Comparison of ENCODE assay signal across 11 cellular contexts in genomic region chr1:44531785-44532566, GRCh38.
DNase-seq lines count a peak whose midpoint lies in the region; ATAC-seq, FAIRE-seq and TF ChIP-seq lines count a peak whose summit lies in the region.
"Had no signal": no experiment of that assay in that cellular context is flagged by ENCODE, and none has a peak within 500 bp of the region (broad histone marks: within the 10 kb centered on the region; RNA-seq: fewer than 3 reads in every experiment).

No MANE protein-coding gene starts in this region.

- no peak overlapping the region for H3K23ac ChIP-seq in IMR-90 (ENCODE audit: low read depth, low read length)

- H3K4me2 ChIP-seq in IMR-90 (ENCODE audit: low read depth, low read length), result no peak overlapping the region
- peak overlapping the region; percentile 67 for H3K4me2 ChIP-seq in K562 (ENCODE audit: insufficient read depth, low read length)

- H3K56ac ChIP-seq in IMR-90 (ENCODE audit: extremely low read depth, insufficient read depth, low read length), result no peak overlapping the region

- no peaks in the 10 kb centered on the region for H3K9me1 ChIP-seq in IMR-90 (ENCODE audit: insufficient read depth, low read length)
- H3K9me1 ChIP-seq in K562 (ENCODE audit: control insufficient read depth, insufficient read depth, low read length), result no peaks in the 10 kb centered on the region

- H3K27ac ChIP-seq in right cardiac atrium (ENCODE audit: low read length), result no peak overlapping the region
- H3K27ac ChIP-seq in IMR-90 (ENCODE audit: insufficient read depth, low read length), result no peak overlapping the region
- peak overlapping the region; percentile 55 for H3K27ac ChIP-seq in K562 (ENCODE audit: extremely low read depth, low read depth, low read length)
- H3K27ac ChIP-seq: parathyroid adenoma had no signal

- H3K9me3 ChIP-seq in right cardiac atrium (ENCODE audit: control insufficient read depth, low read length), result no peaks in the 10 kb centered on the region
- no peaks in the 10 kb centered on the region for H3K9me3 ChIP-seq in IMR-90 (ENCODE audit: control insufficient read depth, insufficient read depth, low read length)
- no peaks in the 10 kb centered on the region for H3K9me3 ChIP-seq in K562 (replicated peaks; ENCODE audit: control insufficient read depth, insufficient read depth, low read depth, low read length)

- CTCF ChIA-PET in IMR-90 (lab: Yijun Ruan, JAX), result no interaction called here
- CTCF ChIA-PET in K562 (lab: Yijun Ruan, JAX; ENCODE audit: low intra/inter-chr PET ratio), result no interaction called here

- no peaks in the 10 kb centered on the region for H3K4me1 ChIP-seq in right cardiac atrium (ENCODE audit: control insufficient read depth, insufficient read depth, low read length)
- H3K4me1 ChIP-seq in IMR-90 (ENCODE audit: control insufficient read depth, insufficient read depth, low read length), result no peaks in the 10 kb centered on the region
- H3K4me1 ChIP-seq in K562 (replicated peaks in 1 of 2; ENCODE audit: control insufficient read depth in 2 of 2, insufficient read depth in 2 of 2, low read length in 2 of 2), result peaks cover 13 to 31% of the 10 kb centered on the region in 2 experiments
- H3K4me1 ChIP-seq: parathyroid adenoma had no signal

- H3K36me3 ChIP-seq in IMR-90 (ENCODE audit: control insufficient read depth, insufficient read depth, low read length) (no peaks in the 10 kb centered on the region), K562 (ENCODE audit: control insufficient read depth, insufficient read depth, low read length) (no peaks in the 10 kb centered on the region)

- no peak overlapping the region for H3K14ac ChIP-seq in IMR-90 (replicated peaks; ENCODE audit: low read depth, low read length)

- TF ChIP-seq RAD21 in IMR-90 (IDR thresholded peaks at IDR 0.05; ENCODE audit: low read length) (no peak), K562 (CRISPR knock-in tag; conservative IDR thresholded peaks at IDR 0.05 in 1 of 2, IDR thresholded peaks at IDR 0.05 in 1 of 2) (no peak)

- intact Hi-C loops in Right ventricle myocardium superior (cut with DNase I), result no loop called here
- intact Hi-C loops in right cardiac atrium (cut with DNase I), result no loop called here
- intact Hi-C loops in IMR-90 (cut with micrococcal nuclease), result no loop called here
- intact Hi-C loops in K562 (cut with micrococcal nuclease), result no loop called here

- H4K91ac ChIP-seq in IMR-90 (ENCODE audit: insufficient read depth, low read depth, low read length), result no peak overlapping the region

- no peak overlapping the region for H3K4ac ChIP-seq in IMR-90 (ENCODE audit: low read depth, low read length)

- no peak overlapping the region for H2AK9ac ChIP-seq in IMR-90 (replicated peaks; ENCODE audit: low read depth, low read length, poor library complexity)

- no peak overlapping the region for H2BK15ac ChIP-seq in IMR-90 (ENCODE audit: low read depth, low read length)

- H2AFZ ChIP-seq in IMR-90 (replicated peaks; ENCODE audit: low read length, poor library complexity), result no peak overlapping the region
- peak overlapping the region; percentile 6; the same call in 1 of the 2 replicates for H2AFZ ChIP-seq in K562 (ENCODE audit: low read depth, low read length)
- H2AFZ ChIP-seq: parathyroid adenoma had no signal

- POLR2A ChIA-PET in IMR-90 (lab: Charles Lee; ENCODE audit: unreplicated experiment), result no interaction called here
- POLR2A ChIA-PET in K562 (lab: Yijun Ruan, JAX), result interaction anchor here (0.6 to 3.3 kb wide), 12 partner anchors 9 to 561 kb away, joined by 3 to 21 read pairs (median 4); no protein-coding TSS in a partner anchor

- H3K18ac ChIP-seq in IMR-90 (ENCODE audit: low read depth, low read length), result no peak overlapping the region

- FAIRE-seq in K562 (lab: Jason Lieb, UNC), result peak; percentile 94

- DNase-seq in Right ventricle myocardium superior (no peak), right cardiac atrium (no peak), IMR-90 (peak; percentile 54), K562 (ENCODE audit: extremely low read depth in 1 of 4, low spot score in 3 of 4) (peak; percentile 84 to 91 (median 88)), retinal pigment epithelial cell (ENCODE audit: low read depth) (peak; percentile 9), omental fat pad (ENCODE audit: low spot score) (no peak), SKM-1 treated with dmso at 0.1 percent for 144 hours (lab: John Stamatoyannopoulos, UW; ENCODE audit: unreplicated experiment) (no peak)
- DNase-seq: CD8-positive, alpha-beta T cell; NCI-H1930 had no signal

- H3K4me3 ChIP-seq in right cardiac atrium (ENCODE audit: low read length) (no peak overlapping the region), IMR-90 (ENCODE audit: insufficient read depth, low read depth, low read length) (no peak overlapping the region), K562 (no peak overlapping the region), retinal pigment epithelial cell (ENCODE audit: low read length) (no peak overlapping the region)

- no peak overlapping the region for H3K9ac ChIP-seq in IMR-90 (ENCODE audit: low read depth, low read length)
- H3K9ac ChIP-seq in K562 (ENCODE audit: insufficient read depth in 1 of 2, low read depth in 2 of 2, low read length in 2 of 2), result 0 out of 4 replicates have a peak overlapping the region, but pooled peaks of 1 of the 2 experiments have one; percentile 0
- H3K9ac ChIP-seq: parathyroid adenoma had no signal

- no peak for TF ChIP-seq POLR2A in IMR-90 (IDR thresholded peaks at IDR 0.05; ENCODE audit: low read depth, low read length)
- no peak for TF ChIP-seq POLR2A in K562 (conservative IDR thresholded peaks at IDR 0.05)

- 31% methylated on average over 4 of the region's 4 CpGs for WGBS in right cardiac atrium
- WGBS in IMR-90 (ENCODE audit: extremely low coverage in 2 of 2, insufficient read length in 1 of 2), 2 experiments, result 20% methylated on average over 1 of the region's 4 CpGs; no CpG with 5 or more reads in 1 of the 2 experiments
- WGBS in K562 (ENCODE audit: insufficient coverage, low coverage, missing lambda C conversion rate), result 0% methylated on average over 4 of the region's 4 CpGs

- no peak overlapping the region for H2BK20ac ChIP-seq in IMR-90 (ENCODE audit: low read depth, low read length)

- no peaks in the 10 kb centered on the region for H4K20me1 ChIP-seq in IMR-90 (ENCODE audit: insufficient read depth, low read length)
- no peaks in the 10 kb centered on the region for H4K20me1 ChIP-seq in K562 (replicated peaks; ENCODE audit: control insufficient read depth, insufficient read depth, low read length)

- H3K27me3 ChIP-seq in right cardiac atrium (ENCODE audit: control insufficient read depth, insufficient read depth) (no peaks in the 10 kb centered on the region), IMR-90 (ENCODE audit: control insufficient read depth, insufficient read depth, low read length) (peaks cover 12% of the 10 kb centered on the region), K562 (ENCODE audit: control insufficient read depth in 2 of 2, insufficient read depth in 2 of 2, low read length in 2 of 2) (no peaks in the 10 kb centered on the region)

- BruUV-seq in IMR-90 (replicated peaks; lab: Mats Ljungman, UMichigan) (no TSS peak), K562 (replicated peaks; lab: Mats Ljungman, UMichigan) (no TSS peak)

- H2BK120ac ChIP-seq in IMR-90 (ENCODE audit: low read depth, low read length), result no peak overlapping the region

- H4K8ac ChIP-seq in IMR-90 (ENCODE audit: low read depth in 2 of 2, low read length in 2 of 2), result no peak overlapping the region

- H3K79me2 ChIP-seq in K562 (ENCODE audit: control insufficient read depth, insufficient read depth, low read length), result no peaks in the 10 kb centered on the region
- H3K79me2 ChIP-seq: parathyroid adenoma had no signal

- in situ Hi-C loops in IMR-90 (cut with MboI; ENCODE audit: low sequenced_read_pairs) (no loop called here), K562 (cut with MboI) (no loop called here)

- H4K5ac ChIP-seq in IMR-90 (ENCODE audit: low read depth, low read length), result no peak overlapping the region

- TF ChIP-seq CTCF in IMR-90 (conservative IDR thresholded peaks at IDR 0.05; ENCODE audit: low read depth, low read length) (no peak), K562 (IDR thresholded peaks at IDR 0.05 in 2 of 3, conservative IDR thresholded peaks at IDR 0.05 in 1 of 3; ENCODE audit: insufficient read depth in 2 of 3, low read depth in 1 of 3, low read length in 3 of 3) (peak in 1 of 3 experiments; percentile 2; a peak in 1 of 6 replicates), retinal pigment epithelial cell (conservative IDR thresholded peaks at IDR 0.05; ENCODE audit: low read depth, low read length) (no peak), omental fat pad (IDR thresholded peaks at IDR 0.05) (no peak)

- no peak overlapping the region for H2AK5ac ChIP-seq in IMR-90 (ENCODE audit: low read depth, low read length)

- no peak overlapping the region for H2BK5ac ChIP-seq in IMR-90 (ENCODE audit: low read depth, low read length, poor library complexity, severe bottlenecking)

- ATAC-seq in Right ventricle myocardium superior (ENCODE audit: poor library complexity) (peak; percentile 68), right cardiac atrium (no peak), IMR-90 (ENCODE audit: low read depth) (peak; percentile 32), K562 (peak; percentile 97), omental fat pad (ENCODE audit: low FRiP score) (no peak), HG03039 (IDR thresholded peaks at IDR 0.05; ENCODE audit: unreplicated experiment) (no peak)
- ATAC-seq: CD8-positive, alpha-beta T cell had no signal

- dilution Hi-C loops in IMR-90 (cut with HindIII; ENCODE audit: low sequenced_read_pairs, unreplicated experiment), result no loop called here

- peak; percentile 90 for TF ChIP-seq EP300 in K562 (IDR thresholded peaks at IDR 0.05; ENCODE audit: low read length)

- no peaks in the 10 kb centered on the region for H3K79me1 ChIP-seq in IMR-90 (ENCODE audit: low read depth in 1 of 2, low read length in 2 of 2)

TF ChIP-seq in IMR-90, 13 proteins besides CTCF, POLR2A, EP300 and RAD21:
- TF ChIP-seq FOS (IDR thresholded peaks at IDR 0.05; ENCODE audit: low read depth, low read length) (peak; percentile 22; the same call in 1 of the 2 replicates), MAFK (IDR thresholded peaks at IDR 0.05; ENCODE audit: low read depth, low read length) (peak; percentile 32; the same call in 1 of the 2 replicates), RCOR1 (IDR thresholded peaks at IDR 0.05; ENCODE audit: insufficient replicate concordance, low read length) (no peak), NFE2L2 (IDR thresholded peaks at IDR 0.05; ENCODE audit: low read depth, low read length) (peak; percentile 72)
TF ChIP-seq in IMR-90: peak in this region for 3.

TF ChIP-seq in K562, 482 proteins besides CTCF, POLR2A, EP300 and RAD21 (continues in another document):
- TF ChIP-seq ZNF316 (IDR thresholded peaks at IDR 0.05), result peak; percentile 100

Comparison
In these comparisons a context has a peak if more than half of its experiments do, and no peak if none do; other contexts are left out.
1. ATAC-seq: peak in Right ventricle myocardium superior (single experiment), IMR-90 (single experiment) and K562 (single experiment); none in right cardiac atrium (0 of 2), omental fat pad (single experiment) and HG03039 (single experiment).
2. DNase-seq: peak in IMR-90 (single experiment), K562 (4 of 4) and retinal pigment epithelial cell (single experiment); none in Right ventricle myocardium superior (single experiment), right cardiac atrium (0 of 3), omental fat pad (single experiment) and SKM-1 treated with dmso at 0.1 percent for 144 hours (single experiment).